Comparison of ENCODE assay signal across 24 cellular contexts in genomic region chr2:241948299-241948897, GRCh38.
DNase-seq lines count a peak whose midpoint lies in the region; ATAC-seq, FAIRE-seq and TF ChIP-seq lines count a peak whose summit lies in the region.
"Had no signal": no experiment of that assay in that cellular context is flagged by ENCODE, and none has a peak within 500 bp of the region (broad histone marks: within the 10 kb centered on the region; RNA-seq: fewer than 3 reads in every experiment).

No MANE protein-coding gene starts in this region.

- no peak overlapping the region for H3K4me3 ChIP-seq in right atrium auricular region
- no peak overlapping the region for H3K4me3 ChIP-seq in K562
- no peak overlapping the region for H3K4me3 ChIP-seq in adrenal gland
- H3K4me3 ChIP-seq: Peyer's patch had no signal

- peaks cover 0 to 9% of the 10 kb centered on the region in 2 donors for H3K4me1 ChIP-seq in right atrium auricular region
- peaks cover 0 to 13% of the 10 kb centered on the region in 2 experiments; a peak in 2 of 5 replicates for H3K4me1 ChIP-seq in K562 (replicated peaks in 1 of 2; ENCODE audit: control insufficient read depth in 2 of 2, insufficient read depth in 2 of 2, low read length in 2 of 2)
- no peaks in the 10 kb centered on the region for H3K4me1 ChIP-seq in adrenal gland (replicated peaks in 1 of 2)
- H3K4me1 ChIP-seq: BE2C had no signal

- DNase-seq in cardiac septum (ENCODE audit: low spot score) (peak; percentile 12), right atrium auricular region (ENCODE audit: low spot score) (no peak), K562 (ENCODE audit: extremely low read depth in 1 of 4, low spot score in 3 of 4) (no peak), mesenteric fat pad (ENCODE audit: low spot score) (peak; percentile 43), head of caudate nucleus (no peak), SIG-M5 (lab: John Stamatoyannopoulos, UW) (no peak), adrenal gland (no peak)
- DNase-seq: BE2C; CD4-positive, CD25-positive, alpha-beta regulatory T cell; DMS53; EL; H7; MM.1S; NCI-H1092 treated with DMSO at 0.1 percent for 48 hours; NCI-H1694 treated with DMSO at 0.1 percent for 48 hours; NCI-H2107; NCI-H510A; NCI-H748 treated with DMSO at 0.1 percent for 48 hours; NK-92 treated with Interleukin-12 subunit alpha and Interleukin-12 subunit beta, amount 100 ng/mL, for 24 hours had no signal

- no peak for TF ChIP-seq POLR2A in K562 (conservative IDR thresholded peaks at IDR 0.05)
- TF ChIP-seq POLR2A in adrenal gland (IDR thresholded peaks at IDR 0.05), result no peak

- no peak for TF ChIP-seq RAD21 in K562 (CRISPR knock-in tag; conservative IDR thresholded peaks at IDR 0.05 in 1 of 2, IDR thresholded peaks at IDR 0.05 in 1 of 2)

- no peak for FAIRE-seq in K562 (lab: Jason Lieb, UNC)
- FAIRE-seq: A204.1 had no signal

- no TSS peak for BruUV-seq in K562 (replicated peaks; lab: Mats Ljungman, UMichigan)

- ATAC-seq in K562 (no peak), GM21723 (IDR thresholded peaks at IDR 0.05; ENCODE audit: unreplicated experiment) (no peak)
- ATAC-seq: Right ventricle myocardium inferior had no signal

- H3K4me2 ChIP-seq in K562 (ENCODE audit: insufficient read depth, low read length), result no peak overlapping the region

- H3K27me3 ChIP-seq in right atrium auricular region (no peaks in the 10 kb centered on the region), K562 (ENCODE audit: control insufficient read depth in 2 of 2, insufficient read depth in 2 of 2, low read length in 2 of 2) (peaks cover 0 to 7% of the 10 kb centered on the region in 2 experiments; a peak in 1 of 5 replicates), adrenal gland (no peaks in the 10 kb centered on the region)
- H3K27me3 ChIP-seq: Peyer's patch had no signal

- 0 out of 2 replicates have a peak, but pooled peaks cover 4% of the 10 kb centered on the region for H4K20me1 ChIP-seq in K562 (replicated peaks; ENCODE audit: control insufficient read depth, insufficient read depth, low read length)

- H2AFZ ChIP-seq in K562 (ENCODE audit: low read depth, low read length), result no peak overlapping the region

- intact Hi-C loops in cardiac septum (cut with DNase I), result no loop called here
- intact Hi-C loops in K562 (cut with micrococcal nuclease), result no loop called here
- intact Hi-C loops in head of caudate nucleus (cut with DNase I), result no loop called here
- intact Hi-C loops in adrenal gland (cut with DNase I), result no loop called here

- 53% methylated on average over 5 of the region's 8 CpGs for WGBS in K562 (ENCODE audit: insufficient coverage, low coverage, missing lambda C conversion rate)
- 60 to 92% (median 79%) methylated on average over 8 of the region's 8 CpGs for WGBS in adrenal gland, 4 donors

- H3K9ac ChIP-seq in K562 (ENCODE audit: insufficient read depth in 1 of 2, low read depth in 2 of 2, low read length in 2 of 2), result no peak overlapping the region

- in situ Hi-C loops in K562 (cut with MboI), result no loop called here

- H3K36me3 ChIP-seq in right atrium auricular region (no peaks in the 10 kb centered on the region), K562 (ENCODE audit: control insufficient read depth, insufficient read depth, low read length) (no peaks in the 10 kb centered on the region), adrenal gland (replicated peaks in 1 of 2) (no peaks in the 10 kb centered on the region)
- H3K36me3 ChIP-seq: BE2C, Peyer's patch had no signal

- no peaks in the 10 kb centered on the region for H3K9me1 ChIP-seq in K562 (ENCODE audit: control insufficient read depth, insufficient read depth, low read length)

- no peaks in the 10 kb centered on the region for H3K79me2 ChIP-seq in K562 (ENCODE audit: control insufficient read depth, insufficient read depth, low read length)

- TF ChIP-seq EP300 in K562 (IDR thresholded peaks at IDR 0.05; ENCODE audit: low read length), result no peak

- CTCF ChIA-PET in K562 (lab: Yijun Ruan, JAX; ENCODE audit: low intra/inter-chr PET ratio), result no interaction called here

- H3K9me3 ChIP-seq in right atrium auricular region (no peaks in the 10 kb centered on the region), K562 (replicated peaks; ENCODE audit: control insufficient read depth, insufficient read depth, low read depth, low read length) (no peaks in the 10 kb centered on the region; the same call in 1 of the 2 replicates), adrenal gland (replicated peaks in 1 of 3) (no peaks in the 10 kb centered on the region)
- H3K9me3 ChIP-seq: BE2C, Peyer's patch had no signal

- POLR2A ChIA-PET in K562 (lab: Yijun Ruan, JAX), result no interaction called here

- TF ChIP-seq CTCF in right atrium auricular region (IDR thresholded peaks at IDR 0.05) (no peak), K562 (IDR thresholded peaks at IDR 0.05 in 2 of 3, conservative IDR thresholded peaks at IDR 0.05 in 1 of 3; ENCODE audit: insufficient read depth in 2 of 3, low read depth in 1 of 3, low read length in 3 of 3) (no peak), adrenal gland (IDR thresholded peaks at IDR 0.05) (no peak)

- no peak overlapping the region for H3K27ac ChIP-seq in right atrium auricular region
- H3K27ac ChIP-seq in K562 (ENCODE audit: extremely low read depth, low read depth, low read length), result no peak overlapping the region
- no peak overlapping the region for H3K27ac ChIP-seq in adrenal gland
- H3K27ac ChIP-seq: HL-60, Peyer's patch had no signal

TF ChIP-seq in K562, 482 proteins besides CTCF, POLR2A, EP300 and RAD21:
- no peak for TF ChIP-seq KLF13 (tag; IDR thresholded peaks at IDR 0.05; ENCODE audit: borderline replicate concordance, low read depth)
- 0 out of 2 replicates have a peak, but pooled peaks have one; percentile 57 for TF ChIP-seq ZBTB26 (CRISPR knock-in tag; IDR thresholded peaks at IDR 0.05)
- no peak for TF ChIP-seq MBD2 (IDR thresholded peaks at IDR 0.05; ENCODE audit: borderline replicate concordance, low read depth)
- TF ChIP-seq SMARCA4 (IDR thresholded peaks at IDR 0.05), result no peak
- no peak for TF ChIP-seq ZSCAN32 (CRISPR knock-in tag; IDR thresholded peaks at IDR 0.05)

Comparison
In these comparisons a context has a peak if more than half of its experiments do, and no peak if none do; other contexts are left out.
1. DNase-seq: peak in cardiac septum (single experiment) and mesenteric fat pad (single experiment); none in right atrium auricular region (single experiment), K562 (0 of 4), head of caudate nucleus (0 of 42), SIG-M5 (single experiment) and adrenal gland (0 of 7).